8 cellular contexts compared by ENCODE assay signal in the genomic region with DNA sequence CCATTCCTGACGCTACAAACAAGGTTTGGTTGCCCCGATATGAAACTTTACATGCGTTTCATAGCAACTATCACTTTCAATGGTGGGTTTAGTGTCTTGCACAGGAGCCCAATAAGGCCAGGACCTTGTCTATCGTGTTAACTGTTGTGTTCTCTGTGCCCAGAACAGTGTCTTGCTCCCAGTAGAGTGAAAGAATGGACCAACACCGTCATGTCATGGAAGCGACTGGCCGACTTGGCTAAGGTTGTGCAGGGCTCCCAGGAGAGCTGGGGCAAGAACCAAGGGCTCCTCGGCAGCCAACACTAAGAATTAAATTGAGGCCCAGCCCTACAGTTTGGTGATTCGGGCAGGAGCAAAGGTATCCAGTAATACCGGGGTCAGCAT. TPM values are rescaled to one million over a fixed set of nuclear protein-coding genes. Genes with fewer than 3 reads are reported as not detected.
A peak's percentile ranks its signal among the peaks of the same experiment; 100 is the strongest.
DNase-seq lines count a peak whose midpoint lies in the region; ATAC-seq, FAIRE-seq and TF ChIP-seq lines count a peak whose summit lies in the region.

No MANE protein-coding gene starts in this region.

- H3K4me2 ChIP-seq in A549 = peak overlapping the region; percentile 78
- peak overlapping the region; percentile 70 for H3K4me2 ChIP-seq in OCI-LY1 (ENCODE audit: low read length)

- DNase-seq in A549 (ENCODE audit: low read depth in 1 of 2, low spot score in 1 of 2) (no peak), NCI-H128 (lab: John Stamatoyannopoulos, UW; ENCODE audit: unreplicated experiment) (no peak), SW480 (ENCODE audit: low spot score) (no peak)
- no peak for DNase-seq in effector memory CD8-positive, alpha-beta T cell

- H3F3A ChIP-seq in OCI-LY1 (ENCODE audit: insufficient read depth, low read length) = no peaks in the 10 kb centered on the region

- FAIRE-seq in A549 (lab: Jason Lieb, UNC) = no peak

- peak; percentile 66 to 70 for ATAC-seq in A549
- ATAC-seq in effector memory CD8-positive, alpha-beta T cell (replicated peaks) = no peak
- ATAC-seq in HG03457 (IDR thresholded peaks at IDR 0.05; ENCODE audit: unreplicated experiment) = no peak
- ATAC-seq in HG02678 (IDR thresholded peaks at IDR 0.05; ENCODE audit: unreplicated experiment) = no peak

- peak overlapping the region; percentile 15; the same call in 1 of the 2 replicates for H3K9ac ChIP-seq in OCI-LY1 (ENCODE audit: low read length)

- peaks cover 2% of the 10 kb centered on the region; the same call in 1 of the 2 replicates for H3K27me3 ChIP-seq in OCI-LY1 (ENCODE audit: insufficient read depth, low read length)
- H3K27me3 ChIP-seq in muscle layer of duodenum (ENCODE audit: low read depth, low read length) = no peaks in the 10 kb centered on the region

- no peak for TF ChIP-seq POLR2A in A549 (IDR thresholded peaks at IDR 0.05; ENCODE audit: low read length)

- H3K9me2 ChIP-seq in OCI-LY1 (ENCODE audit: low read depth, low read length) = no peaks in the 10 kb centered on the region

- no peak for TF ChIP-seq RAD21 in A549 (conservative IDR thresholded peaks at IDR 0.05 in 1 of 2, IDR thresholded peaks at IDR 0.05 in 1 of 2)

- H3K27ac ChIP-seq in A549 (peak overlapping the region; percentile 79 to 83), OCI-LY1 (ENCODE audit: low read depth, low read length, poor library complexity, severe bottlenecking) (no peak overlapping the region), muscle layer of duodenum (ENCODE audit: low read length) (peak overlapping the region; percentile 86)

- 86% methylated on average over 7 of the region's 10 CpGs for WGBS in A549 (ENCODE audit: missing lambda C conversion rate)

- TF ChIP-seq CTCF in A549 (IDR thresholded peaks at IDR 0.05) (no peak), OCI-LY1 (IDR thresholded peaks at IDR 0.05; ENCODE audit: low read length) (no peak)

- H3K36me3 ChIP-seq in OCI-LY1 (ENCODE audit: insufficient read depth, low read length) (no peaks in the 10 kb centered on the region), muscle layer of duodenum (ENCODE audit: control insufficient read depth in 1 of 2, insufficient read depth in 2 of 2, low read length in 2 of 2) (no peaks in the 10 kb centered on the region)

- CTCF ChIA-PET in A549 (lab: Yijun Ruan, JAX) = interaction anchor here (1.1 to 7.8 kb wide), 10 partner anchors 8 to 352 kb away, joined by 3 to 40 read pairs (median 8); no protein-coding TSS in a partner anchor

- H3K27ac Mint-ChIP-seq in effector memory CD8-positive, alpha-beta T cell = no peak overlapping the region

- H3K9me3 Mint-ChIP-seq in effector memory CD8-positive, alpha-beta T cell = no peaks in the 10 kb centered on the region

- no peaks in the 10 kb centered on the region for H3K79me2 ChIP-seq in OCI-LY1 (ENCODE audit: insufficient read depth, low read length)

- peaks cover 15% of the 10 kb centered on the region; the same call in 2 of the 3 replicates for H3K4me1 ChIP-seq in A549
- peaks cover 9% of the 10 kb centered on the region for H3K4me1 ChIP-seq in OCI-LY1 (ENCODE audit: insufficient read depth, low read length, severe bottlenecking)
- peaks cover 10 to 30% of the 10 kb centered on the region in 2 donors for H3K4me1 ChIP-seq in muscle layer of duodenum (ENCODE audit: control insufficient read depth in 1 of 2, insufficient read depth in 2 of 2, low read length in 2 of 2)

- H3K36me3 Mint-ChIP-seq in effector memory CD8-positive, alpha-beta T cell (ENCODE audit: insufficient read depth) = no peaks in the 10 kb centered on the region

- peaks cover 7 to 35% of the 10 kb centered on the region in 2 donors for H3K27me3 Mint-ChIP-seq in effector memory CD8-positive, alpha-beta T cell

- peak overlapping the region; percentile 70 to 76 for H3K4me3 Mint-ChIP-seq in effector memory CD8-positive, alpha-beta T cell

- H3K4me3 ChIP-seq in A549 (peak overlapping the region; percentile 58), OCI-LY1 (ENCODE audit: low read depth, low read length, poor library complexity, severe bottlenecking) (peak overlapping the region; percentile 55), muscle layer of duodenum (ENCODE audit: low read depth in 1 of 2, low read length in 2 of 2) (peak overlapping the region; percentile 60 to 73)

- no peaks in the 10 kb centered on the region for H3K9me3 ChIP-seq in A549
- no peaks in the 10 kb centered on the region for H3K9me3 ChIP-seq in OCI-LY1 (ENCODE audit: low read length)
- no peaks in the 10 kb centered on the region for H3K9me3 ChIP-seq in muscle layer of duodenum (ENCODE audit: control insufficient read depth in 1 of 2, low read length in 2 of 2)

- TF ChIP-seq EP300 in A549 (IDR thresholded peaks at IDR 0.05) = no peak

- no peaks in the 10 kb centered on the region for H4K20me1 ChIP-seq in OCI-LY1 (ENCODE audit: insufficient read depth, low read length)

- H2AFZ ChIP-seq in OCI-LY1 (ENCODE audit: low read length) = no peak overlapping the region

- POLR2A ChIA-PET in A549 (lab: Yijun Ruan, JAX) = interaction anchor here (1.4 to 2.1 kb wide), 2 partner anchors 25 to 30 kb away, joined by 4 to 8 read pairs; partner anchors contain the start of gene CSNK1A1

- H3K4me1 Mint-ChIP-seq in effector memory CD8-positive, alpha-beta T cell (ENCODE audit: low read depth in 2 of 2) = peaks cover 0 to 4% of the 10 kb centered on the region in 2 donors

TF ChIP-seq in A549, 52 proteins besides CTCF, POLR2A, EP300 and RAD21:
- TF ChIP-seq, protein P1, sequence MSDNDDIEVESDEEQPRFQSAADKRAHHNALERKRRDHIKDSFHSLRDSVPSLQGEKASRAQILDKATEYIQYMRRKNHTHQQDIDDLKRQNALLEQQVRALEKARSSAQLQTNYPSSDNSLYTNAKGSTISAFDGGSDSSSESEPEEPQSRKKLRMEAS (IDR thresholded peaks at IDR 0.05) = no peak
- TF ChIP-seq KDM5A (IDR thresholded peaks at IDR 0.05) (no peak), JUN (IDR thresholded peaks at IDR 0.05) (no peak), NR3C1 (IDR thresholded peaks at IDR 0.05) (no peak), HOXB13 (CRISPR knock-in tag; IDR thresholded peaks at IDR 0.05; ENCODE audit: low read depth) (no peak)

RNA-seq across cellular contexts. Expression of gene ARHGEF37, which starts 0.5 kb away (rescaled TPM):
- polyA plus RNA-seq in A549 (2011; rRNA removed) (1.5 and 1.7 TPM in 2 replicates), A549 (2017; fragmentation: RNase III; extraction: RNeasy Plus Mini Kit Qiagen cat#74134 plus additional on column Dnase treatment) (0.98 to 1.2 TPM (median 1.2 TPM) in 3 replicates)
- 0.40 and 0.49 TPM in 2 replicates for polyA plus RNA-seq in A549 (2012; cell fraction: cytosol; rRNA removed)
- 1.1 and 1.2 TPM in 2 replicates for polyA plus RNA-seq in A549 (2012; cell fraction: nucleus; rRNA removed)
- polyA minus RNA-seq in A549 (2011; rRNA and poly(A)+ RNA removed) = 2.7 and 3.3 TPM in 2 replicates

RNA-seq across cellular contexts. Expression of gene CSNK1A1, which starts 29.6 kb away (rescaled TPM):
- polyA plus RNA-seq in A549 (2011; rRNA removed) (180 and 218 TPM in 2 replicates), A549 (2017; fragmentation: RNase III; extraction: RNeasy Plus Mini Kit Qiagen cat#74134 plus additional on column Dnase treatment) (122 to 133 TPM (median 123 TPM) in 3 replicates)
- polyA plus RNA-seq in A549 (2012; cell fraction: cytosol; rRNA removed) = 48.2 and 67.7 TPM in 2 replicates
- polyA plus RNA-seq in A549 (2012; cell fraction: nucleus; rRNA removed) = 58.1 and 58.3 TPM in 2 replicates
- polyA minus RNA-seq in A549 (2011; rRNA and poly(A)+ RNA removed) = 229 and 233 TPM in 2 replicates

Comparison
In these comparisons a context has a peak if more than half of its experiments do, and no peak if none do; other contexts are left out.
1. ATAC-seq: peak in A549 (2 of 2); none in effector memory CD8-positive, alpha-beta T cell (single experiment), HG03457 (single experiment) and HG02678 (single experiment).
2. Peak in every context shown above with its lines, with median percentiles within 50 percentile points of each other: H3K4me3 ChIP-seq.